Comparison of ENCODE assay signal across 11 cellular contexts in genomic region chr14:54219281-54220121, GRCh38.
A peak's percentile ranks its signal among the peaks of the same experiment; 100 is the strongest.
DNase-seq lines count a peak whose midpoint lies in the region; ATAC-seq, FAIRE-seq and TF ChIP-seq lines count a peak whose summit lies in the region.
"Had no signal": no experiment of that assay in that cellular context is flagged by ENCODE, and none has a peak within 500 bp of the region (broad histone marks: within the 10 kb centered on the region; RNA-seq: fewer than 3 reads in every experiment).

No MANE protein-coding gene starts in this region.

- H3K36me3 ChIP-seq in HUES6 (ENCODE audit: control insufficient read depth, insufficient read depth, low read length) (no peaks in the 10 kb centered on the region), endothelial cell of umbilical vein (ENCODE audit: control insufficient read depth in 2 of 2, extremely low read depth in 1 of 2, insufficient read depth in 2 of 2, low read length in 2 of 2) (no peaks in the 10 kb centered on the region), PC-3 (ENCODE audit: low read depth, low read length) (no peaks in the 10 kb centered on the region)

- no peaks in the 10 kb centered on the region for H3K79me2 ChIP-seq in endothelial cell of umbilical vein (ENCODE audit: control insufficient read depth, insufficient read depth, low read length)
- no peaks in the 10 kb centered on the region for H3K79me2 ChIP-seq in PC-3 (ENCODE audit: low read length)

- no peaks in the 10 kb centered on the region for H3K9me3 ChIP-seq in HUES6 (ENCODE audit: control insufficient read depth, insufficient read depth, low read depth, low read length)
- no peaks in the 10 kb centered on the region for H3K9me3 ChIP-seq in endothelial cell of umbilical vein (replicated peaks; ENCODE audit: control insufficient read depth, insufficient read depth, low read length)
- no peaks in the 10 kb centered on the region for H3K9me3 ChIP-seq in PC-3 (ENCODE audit: low read length)

- H3K4me1 ChIP-seq in HUES6 (ENCODE audit: control insufficient read depth, insufficient read depth, low read length) (peaks cover 28% of the 10 kb centered on the region), endothelial cell of umbilical vein (ENCODE audit: control insufficient read depth, extremely low read depth, insufficient read depth, low read length) (peaks cover 9% of the 10 kb centered on the region), PC-3 (ENCODE audit: insufficient read depth, low read length) (no peaks in the 10 kb centered on the region)

- intact Hi-C loops in endothelial cell of umbilical vein (cut with micrococcal nuclease) = no loop called here
- intact Hi-C loops in PC-3 (cut with micrococcal nuclease) = no loop called here

- H4K20me1 ChIP-seq in endothelial cell of umbilical vein (replicated peaks; ENCODE audit: control insufficient read depth, extremely low read depth, insufficient read depth, low read length) (no peaks in the 10 kb centered on the region), PC-3 (ENCODE audit: low read length) (no peaks in the 10 kb centered on the region)

- TF ChIP-seq CTCF in endothelial cell of umbilical vein (IDR thresholded peaks at IDR 0.05; ENCODE audit: extremely low read depth in 1 of 2, insufficient read depth in 1 of 2, low read depth in 1 of 2, low read length in 2 of 2) (no peak), mesothelial cell of epicardium (IDR thresholded peaks at IDR 0.05; ENCODE audit: unreplicated experiment) (no peak), PC-3 (conservative IDR thresholded peaks at IDR 0.05; ENCODE audit: low read depth, low read length) (no peak)

- DNase-seq in endothelial cell of umbilical vein (ENCODE audit: low read depth, low spot score) = no peak
- no peak for DNase-seq in mesothelial cell of epicardium (ENCODE audit: low spot score in 2 of 2, unreplicated experiment in 2 of 2)
- no peak for DNase-seq in stimulated activated naive CD8-positive, alpha-beta T cell treated with anti-CD3 and anti-CD28 coated beads, Interleukin-15, amount 100 ng/mL, for 72 hours
- DNase-seq in PC-3 = no peak
- DNase-seq in NOMO-1 (lab: John Stamatoyannopoulos, UW; ENCODE audit: unreplicated experiment in 2 of 2) = no peak
- no peak for DNase-seq in Ammon's horn (ENCODE audit: low spot score)
- DNase-seq: activated naive CD8-positive, alpha-beta T cell treated with anti-CD3 and anti-CD28 coated beads, Interleukin-2, amount 10 ng/mL, durations not matched to agents 7 days and 5 days; NCI-H2029 treated with DMSO at 0.1 percent for 48 hours; PC-9 had no signal

- peak overlapping the region; percentile 68 for H3K4me3 Mint-ChIP-seq in mesothelial cell of epicardium
- peak overlapping the region; percentile 70 to 77 for H3K4me3 Mint-ChIP-seq in stimulated activated naive CD8-positive, alpha-beta T cell treated with anti-CD3 and anti-CD28 coated beads, Interleukin-15, amount 100 ng/mL, for 72 hours

- no peak for TF ChIP-seq POLR2A in endothelial cell of umbilical vein (IDR thresholded peaks at IDR 0.05; ENCODE audit: low read depth, low read length)

- no peaks in the 10 kb centered on the region for H3K36me3 Mint-ChIP-seq in mesothelial cell of epicardium
- H3K36me3 Mint-ChIP-seq: activated naive CD8-positive, alpha-beta T cell treated with anti-CD3 and anti-CD28 coated beads, Interleukin-2, amount 10 ng/mL, durations not matched to agents 7 days and 5 days had no signal

- peak; percentile 39 for ATAC-seq in stimulated activated naive CD8-positive, alpha-beta T cell treated with anti-CD3 and anti-CD28 coated beads, Interleukin-15, amount 100 ng/mL, for 72 hours
- ATAC-seq in PC-3 = no peak

- H3K9ac ChIP-seq in HUES6 (ENCODE audit: low read length) = peak overlapping the region; percentile 23
- H3K9ac ChIP-seq in endothelial cell of umbilical vein (replicated peaks; ENCODE audit: extremely low read depth, insufficient read depth, low read length) = no peak overlapping the region
- no peak overlapping the region for H3K9ac ChIP-seq in PC-3 (ENCODE audit: low read length)

- no peaks in the 10 kb centered on the region for H3F3A ChIP-seq in PC-3 (ENCODE audit: low read length, unreplicated experiment)

- H2AFZ ChIP-seq in endothelial cell of umbilical vein (ENCODE audit: low read depth, low read length) = peak overlapping the region; percentile 69
- H2AFZ ChIP-seq in PC-3 (ENCODE audit: low read length) = no peak overlapping the region
- H2AFZ ChIP-seq: PC-9 had no signal

- no peaks in the 10 kb centered on the region for H3K9me1 ChIP-seq in endothelial cell of umbilical vein (replicated peaks; ENCODE audit: control insufficient read depth, extremely low read depth, insufficient read depth, low read length)

- BruUV-seq in endothelial cell of umbilical vein (replicated peaks; lab: Mats Ljungman, UMichigan) (no TSS peak), PC-3 (replicated peaks; lab: Mats Ljungman, UMichigan) (no TSS peak)

- POLR2A ChIA-PET in endothelial cell of umbilical vein (lab: Charles Lee) = no interaction called here
- POLR2A ChIA-PET in PC-3 (lab: Charles Lee; ENCODE audit: unreplicated experiment) = interaction anchor here (0.6 kb wide), 1 partner anchor 10 kb away, joined by 3 read pairs; no protein-coding TSS in a partner anchor

- no peak overlapping the region for H3K27ac ChIP-seq in HUES6 (ENCODE audit: low read depth, low read length)
- no peak overlapping the region for H3K27ac ChIP-seq in endothelial cell of umbilical vein (ENCODE audit: insufficient read depth, low read depth, low read length)
- H3K27ac ChIP-seq in PC-3 (ENCODE audit: low read length) = no peak overlapping the region
- H3K27ac ChIP-seq: epithelial cell of prostate, PC-9 had no signal

- no peak for FAIRE-seq in endothelial cell of umbilical vein (lab: Jason Lieb, UNC)

- H3K4me2 ChIP-seq in endothelial cell of umbilical vein (ENCODE audit: insufficient read depth, low read length) (peak overlapping the region; percentile 14), PC-3 (ENCODE audit: low read length) (no peak overlapping the region)
- H3K4me2 ChIP-seq: PC-9 had no signal

- H3K9me3 Mint-ChIP-seq in mesothelial cell of epicardium = no peaks in the 10 kb centered on the region
- H3K9me3 Mint-ChIP-seq in stimulated activated naive CD8-positive, alpha-beta T cell treated with anti-CD3 and anti-CD28 coated beads, Interleukin-15, amount 100 ng/mL, for 72 hours = no peaks in the 10 kb centered on the region

- CTCF ChIA-PET in endothelial cell of umbilical vein (lab: Charles Lee) = interaction anchor here (0.7 to 1.5 kb wide), 3 partner anchors 10 to 119 kb away, joined by 3 to 7 read pairs (median 3); no protein-coding TSS in a partner anchor
- CTCF ChIA-PET in PC-3 (lab: Charles Lee) = no interaction called here

- peak overlapping the region; percentile 24 for H3K27ac Mint-ChIP-seq in mesothelial cell of epicardium
- H3K27ac Mint-ChIP-seq in stimulated activated naive CD8-positive, alpha-beta T cell treated with anti-CD3 and anti-CD28 coated beads, Interleukin-15, amount 100 ng/mL, for 72 hours = no peak overlapping the region
- H3K27ac Mint-ChIP-seq: activated naive CD8-positive, alpha-beta T cell treated with anti-CD3 and anti-CD28 coated beads, Interleukin-2, amount 10 ng/mL, durations not matched to agents 7 days and 5 days had no signal

- H3K9me2 ChIP-seq in PC-3 (replicated peaks; ENCODE audit: low read length) = no peaks in the 10 kb centered on the region

- H3K4me3 ChIP-seq in HUES6 (ENCODE audit: low read depth, low read length) = peak overlapping the region; percentile 49
- H3K4me3 ChIP-seq in endothelial cell of umbilical vein (replicated peaks in 1 of 3; ENCODE audit: insufficient read depth in 1 of 3, low read depth in 1 of 3, low read length in 3 of 3) = no peak overlapping the region
- H3K4me3 ChIP-seq in PC-3 (ENCODE audit: low read length) = no peak overlapping the region
- H3K4me3 ChIP-seq: PC-9 had no signal

- H3K27me3 ChIP-seq in HUES6 (ENCODE audit: control insufficient read depth, insufficient read depth, low read length) (peaks cover 39% of the 10 kb centered on the region), endothelial cell of umbilical vein (ENCODE audit: control insufficient read depth in 2 of 2, insufficient read depth in 2 of 2, low read length in 2 of 2) (no peaks in the 10 kb centered on the region), PC-3 (ENCODE audit: low read length) (no peaks in the 10 kb centered on the region)

- peaks cover 40% of the 10 kb centered on the region for H3K27me3 Mint-ChIP-seq in mesothelial cell of epicardium (ENCODE audit: low read depth)
- peaks cover 65% of the 10 kb centered on the region for H3K27me3 Mint-ChIP-seq in stimulated activated naive CD8-positive, alpha-beta T cell treated with anti-CD3 and anti-CD28 coated beads, Interleukin-15, amount 100 ng/mL, for 72 hours

- dilution Hi-C loops in endothelial cell of umbilical vein (cut with MboI; ENCODE audit: extremely low pct_ligation_motif_present, low sequenced_read_pairs) = no loop called here

- peaks cover 59% of the 10 kb centered on the region for H3K4me1 Mint-ChIP-seq in mesothelial cell of epicardium
- peaks cover 18% of the 10 kb centered on the region for H3K4me1 Mint-ChIP-seq in stimulated activated naive CD8-positive, alpha-beta T cell treated with anti-CD3 and anti-CD28 coated beads, Interleukin-15, amount 100 ng/mL, for 72 hours

TF ChIP-seq in endothelial cell of umbilical vein, 7 proteins besides CTCF, POLR2A, EP300 and RAD21:
- no peak for TF ChIP-seq GATA2 (IDR thresholded peaks at IDR 0.05; ENCODE audit: insufficient read depth, insufficient read length, low read depth, low read length)
- TF ChIP-seq FOS (IDR thresholded peaks at IDR 0.05; ENCODE audit: borderline replicate concordance, insufficient read depth, low read length) = no peak
- no peak for TF ChIP-seq JUN (IDR thresholded peaks at IDR 0.05; ENCODE audit: borderline replicate concordance, insufficient read depth, insufficient read length, low read depth)
- TF ChIP-seq MYC (IDR thresholded peaks at IDR 0.05; ENCODE audit: low read depth, low read length) = no peak
- TF ChIP-seq, protein P1, sequence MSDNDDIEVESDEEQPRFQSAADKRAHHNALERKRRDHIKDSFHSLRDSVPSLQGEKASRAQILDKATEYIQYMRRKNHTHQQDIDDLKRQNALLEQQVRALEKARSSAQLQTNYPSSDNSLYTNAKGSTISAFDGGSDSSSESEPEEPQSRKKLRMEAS (IDR thresholded peaks at IDR 0.05; ENCODE audit: insufficient read depth, insufficient read length) = no peak
- TF ChIP-seq POLR2AphosphoS5 (IDR thresholded peaks at IDR 0.05; ENCODE audit: insufficient read depth, low read depth, low read length) = no peak
- TF ChIP-seq EZH2 (IDR thresholded peaks at IDR 0.05; ENCODE audit: borderline replicate concordance, low read depth, low read length, severe bottlenecking) = no peak
